14 cellular contexts compared by ENCODE assay signal in the genomic region with DNA sequence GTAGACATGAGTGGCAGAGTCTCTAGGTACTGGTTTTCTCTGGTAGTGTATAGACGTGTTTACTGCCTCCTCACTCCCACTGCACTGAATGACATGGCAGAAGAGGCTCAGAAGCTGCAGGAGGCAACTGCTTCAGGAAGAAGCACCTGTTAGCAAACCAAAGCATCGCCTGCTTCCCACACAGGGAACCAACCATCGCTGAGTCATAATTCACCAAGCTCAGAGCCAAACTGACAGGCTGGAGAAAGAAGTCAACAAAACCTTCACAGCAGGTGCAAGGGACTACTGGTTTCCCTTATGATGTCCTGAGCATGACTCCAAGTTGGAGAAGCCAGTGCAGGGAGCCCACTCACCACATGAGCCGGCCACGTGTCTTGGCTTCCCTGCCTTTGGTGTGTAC.
A peak's percentile ranks its signal among the peaks of the same experiment; 100 is the strongest.
DNase-seq lines count a peak whose midpoint lies in the region; ATAC-seq lines count a peak whose summit lies in the region.
"Had no signal": no experiment of that assay in that cellular context is flagged by ENCODE, and none has a peak within 500 bp of the region (broad histone marks: within the 10 kb centered on the region; RNA-seq: fewer than 3 reads in every experiment).

No MANE protein-coding gene starts in this region.

- H3K4me3 Mint-ChIP-seq in activated T-helper 17 cell treated with anti-CD3 and anti-CD28 coated beads, Interleukin-2, amount 50 U/mL, for 72 hours, result no peak overlapping the region
- H3K4me3 Mint-ChIP-seq: activated B cell treated with CpG ODN at 0.5 μM for 24 hours, GM23338 had no signal

- peaks cover 30% of the 10 kb centered on the region for H3K27me3 Mint-ChIP-seq in activated T-helper 17 cell treated with anti-CD3 and anti-CD28 coated beads, Interleukin-2, amount 50 U/mL, for 72 hours

- in situ Hi-C loops in G401 (cut with HindIII; ENCODE audit: low sequenced_read_pairs), result no loop called here

- no peaks in the 10 kb centered on the region for H3K36me3 Mint-ChIP-seq in activated T-helper 17 cell treated with anti-CD3 and anti-CD28 coated beads, Interleukin-2, amount 50 U/mL, for 72 hours (ENCODE audit: low read depth)

- DNase-seq in G401 (ENCODE audit: low spot score), result peak; percentile 84
- DNase-seq: activated B cell treated with CpG ODN at 0.5 μM for 24 hours, amniotic stem cell, mesendoderm, right cardiac atrium, tibial artery had no signal

- H3K4me1 Mint-ChIP-seq in activated T-helper 17 cell treated with anti-CD3 and anti-CD28 coated beads, Interleukin-2, amount 50 U/mL, for 72 hours, result peaks cover 4% of the 10 kb centered on the region
- H3K4me1 Mint-ChIP-seq: activated B cell treated with CpG ODN at 0.5 μM for 24 hours, GM23338 had no signal

- H3K27ac Mint-ChIP-seq in activated T-helper 17 cell treated with anti-CD3 and anti-CD28 coated beads, Interleukin-2, amount 50 U/mL, for 72 hours, result no peak overlapping the region
- H3K27ac Mint-ChIP-seq: activated B cell treated with CpG ODN at 0.5 μM for 24 hours, GM23338 had no signal

- no peaks in the 10 kb centered on the region for H3K9me3 Mint-ChIP-seq in activated T-helper 17 cell treated with anti-CD3 and anti-CD28 coated beads, Interleukin-2, amount 50 U/mL, for 72 hours
- H3K9me3 Mint-ChIP-seq: GM23338 had no signal

- ATAC-seq in GM19023 (IDR thresholded peaks at IDR 0.05; ENCODE audit: unreplicated experiment) (peak; percentile 58), HG03469 (IDR thresholded peaks at IDR 0.05; ENCODE audit: unreplicated experiment) (peak; percentile 59), HG03108 (IDR thresholded peaks at IDR 0.05; ENCODE audit: unreplicated experiment) (no peak), GM18517 (IDR thresholded peaks at IDR 0.05; ENCODE audit: unreplicated experiment) (no peak), HG02678 (IDR thresholded peaks at IDR 0.05; ENCODE audit: unreplicated experiment) (no peak)
- ATAC-seq in activated T-helper 17 cell treated with anti-CD3 and anti-CD28 coated beads, Interleukin-2, amount 50 U/mL, for 72 hours (replicated peaks), result peak; percentile 28
- ATAC-seq: GM23338, Panc1, right cardiac atrium had no signal

Comparison
In these comparisons a context has a peak if more than half of its experiments do, and no peak if none do; other contexts are left out.
1. ATAC-seq: peak in GM19023 (single experiment), HG03469 (single experiment) and activated T-helper 17 cell treated with anti-CD3 and anti-CD28 coated beads, Interleukin-2, amount 50 U/mL, for 72 hours (single experiment); none in HG03108 (single experiment), GM18517 (single experiment) and HG02678 (single experiment).